In genomic region chr20:58655328-58656094, GRCh38 we compare ENCODE assay signal across 1 cellular context.
TF ChIP-seq lines count a peak whose summit lies in the region.

No MANE protein-coding gene starts in this region.

TF ChIP-seq in GM12878, 131 proteins besides CTCF, POLR2A, EP300 and RAD21:
- no peak for TF ChIP-seq NR2C1 (IDR thresholded peaks at IDR 0.05)
- no peak for TF ChIP-seq NR2C2 (IDR thresholded peaks at IDR 0.05; ENCODE audit: borderline replicate concordance, control insufficient read depth, insufficient read length, low read depth)
- no peak for TF ChIP-seq LARP7 (IDR thresholded peaks at IDR 0.05)
- TF ChIP-seq, protein P1, sequence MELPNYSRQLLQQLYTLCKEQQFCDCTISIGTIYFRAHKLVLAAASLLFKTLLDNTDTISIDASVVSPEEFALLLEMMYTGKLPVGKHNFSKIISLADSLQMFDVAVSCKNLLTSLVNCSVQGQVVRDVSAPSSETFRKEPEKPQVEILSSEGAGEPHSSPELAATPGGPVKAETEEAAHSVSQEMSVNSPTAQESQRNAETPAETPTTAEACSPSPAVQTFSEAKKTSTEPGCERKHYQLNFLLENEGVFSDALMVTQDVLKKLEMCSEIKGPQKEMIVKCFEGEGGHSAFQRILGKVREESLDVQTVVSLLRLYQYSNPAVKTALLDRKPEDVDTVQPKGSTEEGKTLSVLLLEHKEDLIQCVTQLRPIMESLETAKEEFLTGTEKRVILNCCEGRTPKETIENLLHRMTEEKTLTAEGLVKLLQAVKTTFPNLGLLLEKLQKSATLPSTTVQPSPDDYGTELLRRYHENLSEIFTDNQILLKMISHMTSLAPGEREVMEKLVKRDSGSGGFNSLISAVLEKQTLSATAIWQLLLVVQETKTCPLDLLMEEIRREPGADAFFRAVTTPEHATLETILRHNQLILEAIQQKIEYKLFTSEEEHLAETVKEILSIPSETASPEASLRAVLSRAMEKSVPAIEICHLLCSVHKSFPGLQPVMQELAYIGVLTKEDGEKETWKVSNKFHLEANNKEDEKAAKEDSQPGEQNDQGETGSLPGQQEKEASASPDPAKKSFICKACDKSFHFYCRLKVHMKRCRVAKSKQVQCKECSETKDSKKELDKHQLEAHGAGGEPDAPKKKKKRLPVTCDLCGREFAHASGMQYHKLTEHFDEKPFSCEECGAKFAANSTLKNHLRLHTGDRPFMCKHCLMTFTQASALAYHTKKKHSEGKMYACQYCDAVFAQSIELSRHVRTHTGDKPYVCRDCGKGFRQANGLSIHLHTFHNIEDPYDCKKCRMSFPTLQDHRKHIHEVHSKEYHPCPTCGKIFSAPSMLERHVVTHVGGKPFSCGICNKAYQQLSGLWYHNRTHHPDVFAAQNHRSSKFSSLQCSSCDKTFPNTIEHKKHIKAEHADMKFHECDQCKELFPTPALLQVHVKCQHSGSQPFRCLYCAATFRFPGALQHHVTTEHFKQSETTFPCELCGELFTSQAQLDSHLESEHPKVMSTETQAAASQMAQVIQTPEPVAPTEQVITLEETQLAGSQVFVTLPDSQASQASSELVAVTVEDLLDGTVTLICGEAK (IDR thresholded peaks at IDR 0.05; ENCODE audit: borderline replicate concordance) = no peak
- no peak for TF ChIP-seq PBX3 (IDR thresholded peaks at IDR 0.05; ENCODE audit: insufficient replicate concordance, low read depth, low read length)
- no peak for TF ChIP-seq USF2 (IDR thresholded peaks at IDR 0.05; ENCODE audit: borderline replicate concordance, low read depth, low read length)
- TF ChIP-seq KLF5 (IDR thresholded peaks at IDR 0.05; ENCODE audit: partially characterized antibody) = no peak
